Comparison of ENCODE assay signal across 1 cellular context in the genomic region with DNA sequence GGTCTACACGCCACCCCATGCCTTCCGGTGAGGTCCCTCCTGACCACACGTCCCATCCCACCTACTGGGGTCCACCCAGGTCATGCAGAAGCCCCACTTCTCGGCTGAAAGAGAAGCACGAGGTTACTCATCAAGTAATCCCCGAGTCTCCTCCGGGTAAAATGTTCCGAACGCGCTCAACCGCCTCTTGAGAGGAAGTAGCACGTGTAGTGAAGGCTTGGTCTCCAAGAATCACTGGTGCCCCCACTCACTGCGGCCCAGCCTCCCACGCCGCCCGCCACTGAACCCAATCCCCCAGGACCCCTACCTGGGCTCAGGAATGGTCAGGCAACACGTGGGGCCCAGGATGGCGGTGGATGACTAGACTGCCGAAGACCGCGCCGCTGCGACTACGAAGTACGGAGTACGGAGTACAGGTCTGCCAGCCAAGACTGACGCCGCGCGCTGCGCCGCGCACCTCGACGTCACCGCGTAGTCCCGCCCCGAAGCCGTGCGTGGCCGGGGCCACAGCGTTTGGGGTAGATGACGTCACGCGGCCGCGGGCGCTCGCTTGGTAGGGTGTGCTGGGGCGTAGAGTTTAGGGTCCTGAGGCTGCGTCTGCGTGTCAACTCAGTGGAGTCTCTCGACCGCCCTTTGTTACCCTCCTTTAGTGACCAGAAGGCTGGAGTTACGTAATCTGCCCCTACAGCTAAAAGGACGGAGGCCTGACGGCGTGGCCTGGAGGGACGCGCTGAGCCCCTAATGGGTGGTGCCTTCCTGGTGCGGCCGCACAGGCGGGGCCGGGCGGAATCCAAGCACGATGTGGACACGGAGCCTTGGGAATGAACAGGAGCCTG.
TF ChIP-seq lines count a peak whose summit lies in the region.

No MANE protein-coding gene starts in this region.

TF ChIP-seq in HEK293, 187 proteins besides CTCF, POLR2A, EP300 and RAD21 (continued from another document and continues in another):
- TF ChIP-seq KLF1 (tag by site-specific recombination; IDR thresholded peaks at IDR 0.05), result peak; percentile 82
- TF ChIP-seq KLF7 (tag by site-specific recombination; IDR thresholded peaks at IDR 0.05; ENCODE audit: borderline replicate concordance), result peak; percentile 69; the same call in 1 of the 2 replicates
- TF ChIP-seq ZNF324 (tag by site-specific recombination; IDR thresholded peaks at IDR 0.05), result peak; percentile 55; the same call in 1 of the 2 replicates
- TF ChIP-seq, protein P1, sequence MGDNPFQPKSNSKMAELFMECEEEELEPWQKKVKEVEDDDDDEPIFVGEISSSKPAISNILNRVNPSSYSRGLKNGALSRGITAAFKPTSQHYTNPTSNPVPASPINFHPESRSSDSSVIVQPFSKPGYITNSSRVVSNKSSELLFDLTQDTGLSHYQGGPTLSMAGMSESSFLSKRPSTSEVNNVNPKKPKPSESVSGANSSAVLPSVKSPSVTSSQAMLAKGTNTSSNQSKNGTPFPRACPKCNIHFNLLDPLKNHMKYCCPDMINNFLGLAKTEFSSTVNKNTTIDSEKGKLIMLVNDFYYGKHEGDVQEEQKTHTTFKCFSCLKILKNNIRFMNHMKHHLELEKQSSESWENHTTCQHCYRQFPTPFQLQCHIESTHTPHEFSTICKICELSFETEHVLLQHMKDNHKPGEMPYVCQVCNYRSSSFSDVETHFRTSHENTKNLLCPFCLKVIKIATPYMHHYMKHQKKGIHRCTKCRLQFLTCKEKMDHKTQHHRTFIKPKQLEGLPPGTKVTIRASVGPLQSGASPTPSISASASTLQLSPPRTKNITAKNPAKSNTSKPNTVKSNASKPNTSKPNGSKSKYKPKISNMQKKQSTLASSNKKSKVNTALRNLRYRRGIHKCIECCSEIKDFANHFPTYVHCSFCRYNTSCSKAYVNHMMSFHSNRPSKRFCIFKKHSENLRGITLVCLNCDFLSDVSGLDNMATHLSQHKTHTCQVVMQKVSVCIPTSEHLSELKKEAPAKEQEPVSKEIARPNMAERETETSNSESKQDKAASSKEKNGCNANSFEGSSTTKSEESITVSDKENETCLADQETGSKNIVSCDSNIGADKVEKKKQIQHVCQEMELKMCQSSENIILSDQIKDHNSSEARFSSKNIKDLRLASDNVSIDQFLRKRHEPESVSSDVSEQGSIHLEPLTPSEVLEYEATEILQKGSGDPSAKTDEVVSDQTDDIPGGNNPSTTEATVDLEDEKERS (tag by site-specific recombination; IDR thresholded peaks at IDR 0.05), result no peak
- no peak for TF ChIP-seq ZNF19 (tag by site-specific recombination; IDR thresholded peaks at IDR 0.05; ENCODE audit: low read depth)
- no peak for TF ChIP-seq ZNF292 (tag by site-specific recombination; IDR thresholded peaks at IDR 0.05; ENCODE audit: borderline replicate concordance, low read depth)
- TF ChIP-seq ZNF211 (tag by site-specific recombination; IDR thresholded peaks at IDR 0.05; ENCODE audit: low read depth), result no peak
- no peak for TF ChIP-seq ZNF239 (tag by site-specific recombination; IDR thresholded peaks at IDR 0.05)
- peak; percentile 21; the same call in 1 of the 2 replicates for TF ChIP-seq ZBTB20 (tag by site-specific recombination; IDR thresholded peaks at IDR 0.05)
- TF ChIP-seq ZNF654 (tag by site-specific recombination; IDR thresholded peaks at IDR 0.05; ENCODE audit: low read depth), result no peak
- TF ChIP-seq ZNF174 (tag by site-specific recombination; IDR thresholded peaks at IDR 0.05), result no peak
- TF ChIP-seq, protein P2, sequence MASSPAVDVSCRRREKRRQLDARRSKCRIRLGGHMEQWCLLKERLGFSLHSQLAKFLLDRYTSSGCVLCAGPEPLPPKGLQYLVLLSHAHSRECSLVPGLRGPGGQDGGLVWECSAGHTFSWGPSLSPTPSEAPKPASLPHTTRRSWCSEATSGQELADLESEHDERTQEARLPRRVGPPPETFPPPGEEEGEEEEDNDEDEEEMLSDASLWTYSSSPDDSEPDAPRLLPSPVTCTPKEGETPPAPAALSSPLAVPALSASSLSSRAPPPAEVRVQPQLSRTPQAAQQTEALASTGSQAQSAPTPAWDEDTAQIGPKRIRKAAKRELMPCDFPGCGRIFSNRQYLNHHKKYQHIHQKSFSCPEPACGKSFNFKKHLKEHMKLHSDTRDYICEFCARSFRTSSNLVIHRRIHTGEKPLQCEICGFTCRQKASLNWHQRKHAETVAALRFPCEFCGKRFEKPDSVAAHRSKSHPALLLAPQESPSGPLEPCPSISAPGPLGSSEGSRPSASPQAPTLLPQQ (tag by site-specific recombination; IDR thresholded peaks at IDR 0.05), result peak; percentile 83
- no peak for TF ChIP-seq PRDM1 (tag by site-specific recombination; IDR thresholded peaks at IDR 0.05)
- TF ChIP-seq ZNF830 (tag by site-specific recombination; IDR thresholded peaks at IDR 0.05; ENCODE audit: low read depth), result no peak
- no peak for TF ChIP-seq GLI4 (tag by site-specific recombination; IDR thresholded peaks at IDR 0.05)
- no peak for TF ChIP-seq ZNF274 (IDR thresholded peaks at IDR 0.05; ENCODE audit: low read length)
- TF ChIP-seq ZNF274 (tag by site-specific recombination; IDR thresholded peaks at IDR 0.05; ENCODE audit: borderline replicate concordance), result no peak
- no peak for TF ChIP-seq ZNF121 (tag by site-specific recombination; IDR thresholded peaks at IDR 0.05)
- TF ChIP-seq REPIN1 (tag by site-specific recombination; IDR thresholded peaks at IDR 0.05; ENCODE audit: low read depth), result no peak
- no peak for TF ChIP-seq ZNF510 (tag by site-specific recombination; IDR thresholded peaks at IDR 0.05; ENCODE audit: insufficient replicate concordance)
- TF ChIP-seq OSR2 (tag by site-specific recombination; IDR thresholded peaks at IDR 0.05), result no peak
- TF ChIP-seq ZNF248 (tag by site-specific recombination; IDR thresholded peaks at IDR 0.05), result no peak
- peak; percentile 80 for TF ChIP-seq ZNF600 (tag by site-specific recombination; IDR thresholded peaks at IDR 0.05)
- TF ChIP-seq ZNF426 (tag by site-specific recombination; IDR thresholded peaks at IDR 0.05), result no peak
- no peak for TF ChIP-seq ZSCAN30 (tag by site-specific recombination; IDR thresholded peaks at IDR 0.05)
- no peak for TF ChIP-seq ZNF302 (tag by site-specific recombination; IDR thresholded peaks at IDR 0.05; ENCODE audit: low read depth)
- no peak for TF ChIP-seq ZNF785 (tag by site-specific recombination; IDR thresholded peaks at IDR 0.05)
- TF ChIP-seq ZBTB8A (tag by site-specific recombination; IDR thresholded peaks at IDR 0.05), result peak; percentile 100
- no peak for TF ChIP-seq ZNF658 (tag by site-specific recombination; IDR thresholded peaks at IDR 0.05)
- no peak for TF ChIP-seq SETDB1 (IDR thresholded peaks at IDR 0.05; ENCODE audit: insufficient read length, low read length)
- TF ChIP-seq, protein P3, sequence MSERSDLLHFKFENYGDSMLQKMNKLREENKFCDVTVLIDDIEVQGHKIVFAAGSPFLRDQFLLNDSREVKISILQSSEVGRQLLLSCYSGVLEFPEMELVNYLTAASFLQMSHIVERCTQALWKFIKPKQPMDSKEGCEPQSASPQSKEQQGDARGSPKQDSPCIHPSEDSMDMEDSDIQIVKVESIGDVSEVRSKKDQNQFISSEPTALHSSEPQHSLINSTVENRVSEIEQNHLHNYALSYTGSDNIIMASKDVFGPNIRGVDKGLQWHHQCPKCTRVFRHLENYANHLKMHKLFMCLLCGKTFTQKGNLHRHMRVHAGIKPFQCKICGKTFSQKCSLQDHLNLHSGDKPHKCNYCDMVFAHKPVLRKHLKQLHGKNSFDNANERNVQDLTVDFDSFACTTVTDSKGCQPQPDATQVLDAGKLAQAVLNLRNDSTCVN (tag by site-specific recombination; optimal IDR thresholded peaks at IDR 0.05), result peak; percentile 91
- TF ChIP-seq ZBTB48 (tag by site-specific recombination; IDR thresholded peaks at IDR 0.05), result peak; percentile 92
- TF ChIP-seq ZNF157 (tag by site-specific recombination; IDR thresholded peaks at IDR 0.05), result no peak
- TF ChIP-seq ZNF391 (tag by site-specific recombination; IDR thresholded peaks at IDR 0.05; ENCODE audit: borderline replicate concordance, low read depth), result peak; percentile 79; the same call in 1 of the 2 replicates
- no peak for TF ChIP-seq ZNF416 (tag by site-specific recombination; IDR thresholded peaks at IDR 0.05)
- TF ChIP-seq ZNF335 (tag by site-specific recombination; conservative IDR thresholded peaks at IDR 0.05), result peak; percentile 85
- no peak for TF ChIP-seq ZNF791 (tag by site-specific recombination; IDR thresholded peaks at IDR 0.05)
- TF ChIP-seq ZNF677 (tag by site-specific recombination; IDR thresholded peaks at IDR 0.05), result no peak
- TF ChIP-seq, protein P4, sequence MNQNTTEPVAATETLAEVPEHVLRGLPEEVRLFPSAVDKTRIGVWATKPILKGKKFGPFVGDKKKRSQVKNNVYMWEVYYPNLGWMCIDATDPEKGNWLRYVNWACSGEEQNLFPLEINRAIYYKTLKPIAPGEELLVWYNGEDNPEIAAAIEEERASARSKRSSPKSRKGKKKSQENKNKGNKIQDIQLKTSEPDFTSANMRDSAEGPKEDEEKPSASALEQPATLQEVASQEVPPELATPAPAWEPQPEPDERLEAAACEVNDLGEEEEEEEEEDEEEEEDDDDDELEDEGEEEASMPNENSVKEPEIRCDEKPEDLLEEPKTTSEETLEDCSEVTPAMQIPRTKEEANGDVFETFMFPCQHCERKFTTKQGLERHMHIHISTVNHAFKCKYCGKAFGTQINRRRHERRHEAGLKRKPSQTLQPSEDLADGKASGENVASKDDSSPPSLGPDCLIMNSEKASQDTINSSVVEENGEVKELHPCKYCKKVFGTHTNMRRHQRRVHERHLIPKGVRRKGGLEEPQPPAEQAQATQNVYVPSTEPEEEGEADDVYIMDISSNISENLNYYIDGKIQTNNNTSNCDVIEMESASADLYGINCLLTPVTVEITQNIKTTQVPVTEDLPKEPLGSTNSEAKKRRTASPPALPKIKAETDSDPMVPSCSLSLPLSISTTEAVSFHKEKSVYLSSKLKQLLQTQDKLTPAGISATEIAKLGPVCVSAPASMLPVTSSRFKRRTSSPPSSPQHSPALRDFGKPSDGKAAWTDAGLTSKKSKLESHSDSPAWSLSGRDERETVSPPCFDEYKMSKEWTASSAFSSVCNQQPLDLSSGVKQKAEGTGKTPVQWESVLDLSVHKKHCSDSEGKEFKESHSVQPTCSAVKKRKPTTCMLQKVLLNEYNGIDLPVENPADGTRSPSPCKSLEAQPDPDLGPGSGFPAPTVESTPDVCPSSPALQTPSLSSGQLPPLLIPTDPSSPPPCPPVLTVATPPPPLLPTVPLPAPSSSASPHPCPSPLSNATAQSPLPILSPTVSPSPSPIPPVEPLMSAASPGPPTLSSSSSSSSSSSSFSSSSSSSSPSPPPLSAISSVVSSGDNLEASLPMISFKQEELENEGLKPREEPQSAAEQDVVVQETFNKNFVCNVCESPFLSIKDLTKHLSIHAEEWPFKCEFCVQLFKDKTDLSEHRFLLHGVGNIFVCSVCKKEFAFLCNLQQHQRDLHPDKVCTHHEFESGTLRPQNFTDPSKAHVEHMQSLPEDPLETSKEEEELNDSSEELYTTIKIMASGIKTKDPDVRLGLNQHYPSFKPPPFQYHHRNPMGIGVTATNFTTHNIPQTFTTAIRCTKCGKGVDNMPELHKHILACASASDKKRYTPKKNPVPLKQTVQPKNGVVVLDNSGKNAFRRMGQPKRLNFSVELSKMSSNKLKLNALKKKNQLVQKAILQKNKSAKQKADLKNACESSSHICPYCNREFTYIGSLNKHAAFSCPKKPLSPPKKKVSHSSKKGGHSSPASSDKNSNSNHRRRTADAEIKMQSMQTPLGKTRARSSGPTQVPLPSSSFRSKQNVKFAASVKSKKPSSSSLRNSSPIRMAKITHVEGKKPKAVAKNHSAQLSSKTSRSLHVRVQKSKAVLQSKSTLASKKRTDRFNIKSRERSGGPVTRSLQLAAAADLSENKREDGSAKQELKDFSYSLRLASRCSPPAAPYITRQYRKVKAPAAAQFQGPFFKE (tag by site-specific recombination; IDR thresholded peaks at IDR 0.05; ENCODE audit: borderline replicate concordance), result no peak
- TF ChIP-seq ZNF223 (tag by site-specific recombination; IDR thresholded peaks at IDR 0.05), result 0 out of 2 replicates have a peak, but pooled peaks have one; percentile 8
- TF ChIP-seq ZNF555 (tag by site-specific recombination; conservative IDR thresholded peaks at IDR 0.05), result no peak
- TF ChIP-seq, protein P5, sequence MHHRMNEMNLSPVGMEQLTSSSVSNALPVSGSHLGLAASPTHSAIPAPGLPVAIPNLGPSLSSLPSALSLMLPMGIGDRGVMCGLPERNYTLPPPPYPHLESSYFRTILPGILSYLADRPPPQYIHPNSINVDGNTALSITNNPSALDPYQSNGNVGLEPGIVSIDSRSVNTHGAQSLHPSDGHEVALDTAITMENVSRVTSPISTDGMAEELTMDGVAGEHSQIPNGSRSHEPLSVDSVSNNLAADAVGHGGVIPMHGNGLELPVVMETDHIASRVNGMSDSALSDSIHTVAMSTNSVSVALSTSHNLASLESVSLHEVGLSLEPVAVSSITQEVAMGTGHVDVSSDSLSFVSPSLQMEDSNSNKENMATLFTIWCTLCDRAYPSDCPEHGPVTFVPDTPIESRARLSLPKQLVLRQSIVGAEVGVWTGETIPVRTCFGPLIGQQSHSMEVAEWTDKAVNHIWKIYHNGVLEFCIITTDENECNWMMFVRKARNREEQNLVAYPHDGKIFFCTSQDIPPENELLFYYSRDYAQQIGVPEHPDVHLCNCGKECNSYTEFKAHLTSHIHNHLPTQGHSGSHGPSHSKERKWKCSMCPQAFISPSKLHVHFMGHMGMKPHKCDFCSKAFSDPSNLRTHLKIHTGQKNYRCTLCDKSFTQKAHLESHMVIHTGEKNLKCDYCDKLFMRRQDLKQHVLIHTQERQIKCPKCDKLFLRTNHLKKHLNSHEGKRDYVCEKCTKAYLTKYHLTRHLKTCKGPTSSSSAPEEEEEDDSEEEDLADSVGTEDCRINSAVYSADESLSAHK (tag by site-specific recombination; IDR thresholded peaks at IDR 0.05), result peak; percentile 11; the same call in 1 of the 2 replicates
- TF ChIP-seq HOXC10 (CRISPR knock-in tag; IDR thresholded peaks at IDR 0.05), result no peak
- TF ChIP-seq ZNF138 (tag by site-specific recombination; IDR thresholded peaks at IDR 0.05; ENCODE audit: borderline replicate concordance), result no peak
- TF ChIP-seq, protein P6, sequence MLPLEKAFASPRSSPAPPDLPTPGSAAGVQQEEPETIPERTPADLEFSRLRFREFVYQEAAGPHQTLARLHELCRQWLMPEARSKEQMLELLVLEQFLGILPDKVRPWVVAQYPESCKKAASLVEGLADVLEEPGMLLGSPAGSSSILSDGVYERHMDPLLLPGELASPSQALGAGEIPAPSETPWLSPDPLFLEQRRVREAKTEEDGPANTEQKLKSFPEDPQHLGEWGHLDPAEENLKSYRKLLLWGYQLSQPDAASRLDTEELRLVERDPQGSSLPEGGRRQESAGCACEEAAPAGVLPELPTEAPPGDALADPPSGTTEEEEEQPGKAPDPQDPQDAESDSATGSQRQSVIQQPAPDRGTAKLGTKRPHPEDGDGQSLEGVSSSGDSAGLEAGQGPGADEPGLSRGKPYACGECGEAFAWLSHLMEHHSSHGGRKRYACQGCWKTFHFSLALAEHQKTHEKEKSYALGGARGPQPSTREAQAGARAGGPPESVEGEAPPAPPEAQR (tag by site-specific recombination; IDR thresholded peaks at IDR 0.05), result 0 out of 2 replicates have a peak, but pooled peaks have one; percentile 21
- no peak for TF ChIP-seq ZNF529 (tag by site-specific recombination; IDR thresholded peaks at IDR 0.05; ENCODE audit: insufficient replicate concordance)
- TF ChIP-seq, protein P7, sequence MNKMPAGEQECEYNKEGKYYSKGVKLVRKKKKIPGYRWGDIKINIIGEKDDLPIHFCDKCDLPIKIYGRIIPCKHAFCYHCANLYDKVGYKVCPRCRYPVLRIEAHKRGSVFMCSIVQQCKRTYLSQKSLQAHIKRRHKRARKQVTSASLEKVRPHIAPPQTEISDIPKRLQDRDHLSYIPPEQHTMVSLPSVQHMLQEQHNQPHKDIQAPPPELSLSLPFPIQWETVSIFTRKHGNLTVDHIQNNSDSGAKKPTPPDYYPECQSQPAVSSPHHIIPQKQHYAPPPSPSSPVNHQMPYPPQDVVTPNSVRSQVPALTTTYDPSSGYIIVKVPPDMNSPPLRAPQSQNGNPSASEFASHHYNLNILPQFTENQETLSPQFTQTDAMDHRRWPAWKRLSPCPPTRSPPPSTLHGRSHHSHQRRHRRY (tag by site-specific recombination; IDR thresholded peaks at IDR 0.05), result no peak
